In the genomic region with DNA sequence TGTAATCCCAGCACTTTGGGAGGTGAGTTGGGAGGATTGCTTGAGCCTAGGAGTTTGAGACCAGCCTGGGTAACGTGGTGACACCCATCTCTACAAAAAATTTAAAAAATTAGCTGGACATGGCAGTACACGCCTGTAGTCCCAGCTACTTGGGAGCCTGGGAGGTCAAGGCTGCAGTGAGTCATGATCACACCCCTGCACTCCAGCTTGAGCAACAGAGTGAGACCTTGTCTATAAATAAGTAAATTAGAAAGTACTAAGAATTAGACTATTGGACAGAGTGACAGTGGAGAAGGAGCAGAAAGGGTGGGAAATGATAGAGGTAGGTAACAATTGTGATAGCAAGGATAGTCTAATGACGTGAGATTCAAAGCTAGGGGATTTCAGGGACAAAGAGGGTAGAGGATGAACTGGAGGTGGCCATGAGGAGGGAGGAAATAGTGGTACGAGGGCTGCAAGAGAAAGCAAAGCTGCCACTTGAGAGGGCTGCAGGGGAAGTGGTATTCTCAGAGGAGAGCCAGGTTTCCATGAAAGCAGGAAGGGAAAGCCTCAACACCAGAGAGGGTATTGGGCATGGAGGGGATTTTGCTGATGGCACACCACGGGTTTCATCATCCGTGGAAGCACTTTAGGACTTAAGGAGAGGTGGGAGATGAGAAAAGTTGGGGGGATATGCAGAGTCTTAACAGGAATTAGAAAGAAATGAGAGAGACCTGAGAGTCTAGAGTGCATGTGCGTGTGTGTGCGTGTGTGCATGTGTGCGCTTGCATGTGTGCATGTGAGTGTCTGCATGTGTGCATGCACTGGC, we compare ENCODE assay signal across 10 cellular contexts.
A peak's percentile ranks its signal among the peaks of the same experiment; 100 is the strongest.
DNase-seq lines count a peak whose midpoint lies in the region; ATAC-seq, FAIRE-seq and TF ChIP-seq lines count a peak whose summit lies in the region.
"Had no signal": no experiment of that assay in that cellular context is flagged by ENCODE, and none has a peak within 500 bp of the region (broad histone marks: within the 10 kb centered on the region; RNA-seq: fewer than 3 reads in every experiment).

No MANE protein-coding gene starts in this region.

- FAIRE-seq in GM12878 (lab: Jason Lieb, UNC), result peak; percentile 88

- no peak for TF ChIP-seq POLR2A in GM12878 (IDR thresholded peaks at IDR 0.05; ENCODE audit: low read depth, low read length)

- peak; percentile 52 for ATAC-seq in GM18858 (IDR thresholded peaks at IDR 0.05; ENCODE audit: unreplicated experiment)
- ATAC-seq in HG02981 (IDR thresholded peaks at IDR 0.05; ENCODE audit: unreplicated experiment), result peak; percentile 66
- peak; percentile 84 for ATAC-seq in GM12878

- no peak for TF ChIP-seq EP300 in GM12878 (IDR thresholded peaks at IDR 0.05; ENCODE audit: borderline replicate concordance in 1 of 2, control insufficient read depth in 1 of 2, low read depth in 2 of 2, low read length in 2 of 2)

- H3K4me2 ChIP-seq in GM12878 (ENCODE audit: control insufficient read depth, insufficient read depth), result peak overlapping the region; percentile 74

- H3K27ac ChIP-seq in GM12878 (ENCODE audit: control insufficient read depth, insufficient read depth), result peak overlapping the region; percentile 76
- H3K27ac ChIP-seq: lower lobe of right lung had no signal

- H3K9me3 ChIP-seq in GM12878 (replicated peaks; ENCODE audit: control insufficient read depth, insufficient read depth, low read length) (no peaks in the 10 kb centered on the region; the same call in 2 of the 3 replicates), HAP-1 (no peaks in the 10 kb centered on the region)
- H3K9me3 ChIP-seq: lower lobe of right lung had no signal

- H3K27me3 ChIP-seq in GM12878 (replicated peaks in 1 of 2; ENCODE audit: control insufficient read depth in 2 of 2, insufficient read depth in 2 of 2, low read length in 1 of 2), result no peaks in the 10 kb centered on the region
- no peaks in the 10 kb centered on the region for H3K27me3 ChIP-seq in HAP-1 (ENCODE audit: low read depth)

- no TSS peak for BruUV-seq in GM12878 (replicated peaks; lab: Mats Ljungman, UMichigan)

- 35% methylated on average over 9 of the region's 9 CpGs for WGBS in GM12878 (ENCODE audit: insufficient coverage, insufficient replicate concordance, low lambda C conversion rate, missing lambda C conversion rate)

- peaks cover 17% of the 10 kb centered on the region for H3K79me2 ChIP-seq in GM12878 (ENCODE audit: control insufficient read depth, insufficient read depth, low read length)

- intact Hi-C loops in GM12878 (cut with micrococcal nuclease; ENCODE audit: unreplicated experiment), result loop anchor here (2.0 to 5.0 kb wide), 2 partner anchors 74 to 86 kb away; a partner anchor contains a TSS

- in situ Hi-C loops in ACHN (cut with HindIII; ENCODE audit: low pct_ligation_motif_present, low pct_unique_long_range_greater_than_20kb, low sequenced_read_pairs) (no loop called here), GM12878 (cut with MboI) (no loop called here), HAP-1 (cut with MboI; ENCODE audit: low sequenced_read_pairs) (no loop called here)

- TF ChIP-seq CTCF in GM12878 (IDR thresholded peaks at IDR 0.05 in 2 of 3, conservative IDR thresholded peaks at IDR 0.05 in 1 of 3; ENCODE audit: control insufficient read depth in 2 of 3, extremely low read depth in 1 of 3, insufficient read depth in 1 of 3, low read depth in 3 of 3, low read length in 3 of 3), result no peak

- H3K4me1 ChIP-seq in GM12878 (ENCODE audit: control insufficient read depth, insufficient read depth, low read length), result peaks cover 42% of the 10 kb centered on the region
- H3K4me1 ChIP-seq in HAP-1, result peaks cover 14% of the 10 kb centered on the region

- H3K4me3 ChIP-seq in GM12878 (no peak overlapping the region), HAP-1 (no peak overlapping the region)
- H3K4me3 ChIP-seq: lower lobe of right lung had no signal

- H3K36me3 ChIP-seq in GM12878 (ENCODE audit: control insufficient read depth in 2 of 2, insufficient read depth in 2 of 2, low read length in 1 of 2) (peaks cover 0 to 3% of the 10 kb centered on the region in 2 experiments; a peak in 2 of 4 replicates), HAP-1 (replicated peaks) (no peaks in the 10 kb centered on the region; the same call in 1 of the 2 replicates)

- no peak for TF ChIP-seq RAD21 in GM12878 (IDR thresholded peaks at IDR 0.05; ENCODE audit: insufficient read depth, low read depth, low read length)

- H2AFZ ChIP-seq in GM12878 (ENCODE audit: control insufficient read depth, low read depth, low read length), result peak overlapping the region; percentile 60

- DNase-seq in ACHN (peak; percentile 31), GM12878 (ENCODE audit: low read depth, low spot score) (peak; percentile 56), HAP-1 (ENCODE audit: low spot score in 2 of 2) (no peak), OCI-M2 (lab: John Stamatoyannopoulos, UW; ENCODE audit: unreplicated experiment) (no peak), NCI-H446 treated with DMSO at 0.1 percent for 48 hours (lab: John Stamatoyannopoulos, UW) (no peak), DMS53 treated with DMSO at 0.1 percent for 48 hours (lab: John Stamatoyannopoulos, UW; ENCODE audit: unreplicated experiment) (no peak)
- DNase-seq: lower lobe of right lung, NCI-H2081 treated with DMSO at 0.1 percent for 48 hours had no signal

- RAD21 ChIA-PET in GM12878 (lab: Charles Lee; ENCODE audit: unreplicated experiment), result interaction anchor here (1.6 kb wide), 1 partner anchor 53 kb away, joined by 5 read pairs; no protein-coding TSS in a partner anchor

- H3K9ac ChIP-seq in GM12878 (ENCODE audit: control insufficient read depth, insufficient read depth, low read length), result no peak overlapping the region

- SMC1A ChIA-PET in GM12878 (lab: Charles Lee; ENCODE audit: uncharacterized antibody, unreplicated experiment), result interaction anchor here (0.7 to 2.1 kb wide), 7 partner anchors 13 to 447 kb away, joined by 3 to 6 read pairs (median 3); no protein-coding TSS in a partner anchor

- H4K20me1 ChIP-seq in GM12878 (ENCODE audit: control insufficient read depth, insufficient read depth), result no peaks in the 10 kb centered on the region

- POLR2A ChIA-PET in GM12878 (lab: Charles Lee), result interaction anchor here (1.9 kb wide), 1 partner anchor 75 kb away, joined by 7 read pairs; no protein-coding TSS in a partner anchor

- CTCF ChIA-PET in GM12878 (lab: Yijun Ruan, JAX), result interaction anchor here (0.6 to 1.5 kb wide), 3 partner anchors 9 to 51 kb away, joined by 3 read pairs; no protein-coding TSS in a partner anchor

TF ChIP-seq in GM12878, 131 proteins besides CTCF, POLR2A, EP300 and RAD21 (continues in another document):
- TF ChIP-seq, protein P1, sequence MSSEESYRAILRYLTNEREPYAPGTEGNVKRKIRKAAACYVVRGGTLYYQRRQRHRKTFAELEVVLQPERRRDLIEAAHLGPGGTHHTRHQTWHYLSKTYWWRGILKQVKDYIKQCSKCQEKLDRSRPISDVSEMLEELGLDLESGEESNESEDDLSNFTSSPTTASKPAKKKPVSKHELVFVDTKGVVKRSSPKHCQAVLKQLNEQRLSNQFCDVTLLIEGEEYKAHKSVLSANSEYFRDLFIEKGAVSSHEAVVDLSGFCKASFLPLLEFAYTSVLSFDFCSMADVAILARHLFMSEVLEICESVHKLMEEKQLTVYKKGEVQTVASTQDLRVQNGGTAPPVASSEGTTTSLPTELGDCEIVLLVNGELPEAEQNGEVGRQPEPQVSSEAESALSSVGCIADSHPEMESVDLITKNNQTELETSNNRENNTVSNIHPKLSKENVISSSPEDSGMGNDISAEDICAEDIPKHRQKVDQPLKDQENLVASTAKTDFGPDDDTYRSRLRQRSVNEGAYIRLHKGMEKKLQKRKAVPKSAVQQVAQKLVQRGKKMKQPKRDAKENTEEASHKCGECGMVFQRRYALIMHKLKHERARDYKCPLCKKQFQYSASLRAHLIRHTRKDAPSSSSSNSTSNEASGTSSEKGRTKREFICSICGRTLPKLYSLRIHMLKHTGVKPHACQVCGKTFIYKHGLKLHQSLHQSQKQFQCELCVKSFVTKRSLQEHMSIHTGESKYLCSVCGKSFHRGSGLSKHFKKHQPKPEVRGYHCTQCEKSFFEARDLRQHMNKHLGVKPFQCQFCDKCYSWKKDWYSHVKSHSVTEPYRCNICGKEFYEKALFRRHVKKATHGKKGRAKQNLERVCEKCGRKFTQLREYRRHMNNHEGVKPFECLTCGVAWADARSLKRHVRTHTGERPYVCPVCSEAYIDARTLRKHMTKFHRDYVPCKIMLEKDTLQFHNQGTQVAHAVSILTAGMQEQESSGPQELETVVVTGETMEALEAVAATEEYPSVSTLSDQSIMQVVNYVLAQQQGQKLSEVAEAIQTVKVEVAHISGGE (CRISPR knock-in tag; IDR thresholded peaks at IDR 0.05), result no peak
- no peak for TF ChIP-seq EZH2 (IDR thresholded peaks at IDR 0.05; ENCODE audit: borderline replicate concordance, control insufficient read depth, low read depth, low read length)
- no peak for TF ChIP-seq TARDBP (IDR thresholded peaks at IDR 0.05; ENCODE audit: borderline replicate concordance)
- no peak for TF ChIP-seq SP1 (IDR thresholded peaks at IDR 0.05; ENCODE audit: low read depth, low read length)
- TF ChIP-seq POLR2AphosphoS2 (IDR thresholded peaks at IDR 0.05; ENCODE audit: low read depth, low read length), result no peak
- TF ChIP-seq, protein P2, sequence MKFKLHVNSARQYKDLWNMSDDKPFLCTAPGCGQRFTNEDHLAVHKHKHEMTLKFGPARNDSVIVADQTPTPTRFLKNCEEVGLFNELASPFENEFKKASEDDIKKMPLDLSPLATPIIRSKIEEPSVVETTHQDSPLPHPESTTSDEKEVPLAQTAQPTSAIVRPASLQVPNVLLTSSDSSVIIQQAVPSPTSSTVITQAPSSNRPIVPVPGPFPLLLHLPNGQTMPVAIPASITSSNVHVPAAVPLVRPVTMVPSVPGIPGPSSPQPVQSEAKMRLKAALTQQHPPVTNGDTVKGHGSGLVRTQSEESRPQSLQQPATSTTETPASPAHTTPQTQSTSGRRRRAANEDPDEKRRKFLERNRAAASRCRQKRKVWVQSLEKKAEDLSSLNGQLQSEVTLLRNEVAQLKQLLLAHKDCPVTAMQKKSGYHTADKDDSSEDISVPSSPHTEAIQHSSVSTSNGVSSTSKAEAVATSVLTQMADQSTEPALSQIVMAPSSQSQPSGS (IDR thresholded peaks at IDR 0.05; ENCODE audit: low read length), result no peak
- no peak for TF ChIP-seq HCFC1 (IDR thresholded peaks at IDR 0.05; ENCODE audit: low read length)
- TF ChIP-seq MYB (IDR thresholded peaks at IDR 0.05; ENCODE audit: borderline replicate concordance, low read depth, low read length), result no peak
- no peak for TF ChIP-seq FOXK2 (IDR thresholded peaks at IDR 0.05)
- no peak for TF ChIP-seq NFYA (IDR thresholded peaks at IDR 0.05; ENCODE audit: borderline replicate concordance, low read depth, low read length)
- TF ChIP-seq MYC (IDR thresholded peaks at IDR 0.05; ENCODE audit: insufficient read depth, insufficient read length, insufficient replicate concordance, low read length, severe bottlenecking), result no peak

Comparison
In these comparisons a context has a peak if more than half of its experiments do, and no peak if none do; other contexts are left out.
1. DNase-seq: peak in ACHN (single experiment) and GM12878 (single experiment); none in HAP-1 (0 of 2), OCI-M2 (single experiment), NCI-H446 treated with DMSO at 0.1 percent for 48 hours (single experiment) and DMS53 treated with DMSO at 0.1 percent for 48 hours (single experiment).
2. Peak in every context shown above with its lines, with median percentiles within 50 percentile points of each other: ATAC-seq.